Comparison of ENCODE assay signal across 1 cellular context in the genomic region with DNA sequence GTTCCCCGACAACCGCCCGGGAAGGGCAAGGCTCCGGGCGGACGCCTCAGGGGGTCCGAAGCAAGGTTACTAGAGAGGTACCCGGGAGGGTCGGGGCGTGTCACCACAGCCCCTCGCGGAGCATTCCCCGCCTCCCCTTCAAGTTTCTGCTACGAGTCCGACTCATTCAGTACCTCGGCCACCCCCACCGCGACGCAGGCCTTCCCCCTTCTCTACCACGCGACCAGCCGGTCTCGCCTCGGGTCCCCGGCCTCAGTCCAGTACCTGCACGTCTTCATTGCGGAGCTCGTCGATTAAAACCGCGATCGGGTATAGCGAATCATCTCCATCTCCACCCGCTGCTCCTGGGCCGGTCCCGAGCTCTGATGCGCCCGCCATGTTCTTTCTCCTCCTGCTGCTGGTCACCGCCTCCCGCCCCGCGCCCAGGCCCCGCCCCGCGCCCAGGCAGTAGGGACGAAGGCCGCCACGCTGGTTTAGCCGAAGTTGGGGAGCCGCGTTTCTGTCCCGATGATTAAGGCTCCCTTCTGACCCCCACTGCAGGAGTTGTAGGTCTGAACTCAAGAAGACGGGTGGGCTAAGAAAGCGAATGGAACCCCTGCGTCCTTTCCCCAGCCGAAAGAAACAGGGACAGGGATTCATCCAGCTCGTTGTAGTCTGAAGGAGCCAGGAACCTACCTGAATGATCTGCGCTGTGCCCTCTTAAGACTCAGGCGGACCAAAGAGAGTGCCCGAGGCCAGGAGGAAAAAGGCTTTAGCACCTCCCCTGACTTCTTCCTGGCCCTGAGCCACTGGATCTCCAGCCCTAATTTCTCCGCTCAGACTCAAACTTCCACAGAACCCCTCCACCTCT.
TF ChIP-seq lines count a peak whose summit lies in the region.

Gene PPP2R1B (minus strand): TSS at position 406 of the 850 bp plus-strand sequence. CDS start 28 bp downstream, at position 378.

TF ChIP-seq in HepG2, 621 proteins besides CTCF, POLR2A, EP300 and RAD21 (continued from another document):
- TF ChIP-seq, protein P1, sequence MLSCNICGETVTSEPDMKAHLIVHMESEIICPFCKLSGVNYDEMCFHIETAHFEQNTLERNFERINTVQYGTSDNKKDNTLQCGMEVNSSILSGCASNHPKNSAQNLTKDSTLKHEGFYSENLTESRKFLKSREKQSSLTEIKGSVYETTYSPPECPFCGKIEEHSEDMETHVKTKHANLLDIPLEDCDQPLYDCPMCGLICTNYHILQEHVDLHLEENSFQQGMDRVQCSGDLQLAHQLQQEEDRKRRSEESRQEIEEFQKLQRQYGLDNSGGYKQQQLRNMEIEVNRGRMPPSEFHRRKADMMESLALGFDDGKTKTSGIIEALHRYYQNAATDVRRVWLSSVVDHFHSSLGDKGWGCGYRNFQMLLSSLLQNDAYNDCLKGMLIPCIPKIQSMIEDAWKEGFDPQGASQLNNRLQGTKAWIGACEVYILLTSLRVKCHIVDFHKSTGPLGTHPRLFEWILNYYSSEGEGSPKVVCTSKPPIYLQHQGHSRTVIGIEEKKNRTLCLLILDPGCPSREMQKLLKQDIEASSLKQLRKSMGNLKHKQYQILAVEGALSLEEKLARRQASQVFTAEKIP (CRISPR knock-in tag; IDR thresholded peaks at IDR 0.05; ENCODE audit: borderline replicate concordance) = no peak
- TF ChIP-seq ZSCAN21 (CRISPR knock-in tag; IDR thresholded peaks at IDR 0.05; ENCODE audit: borderline replicate concordance) = no peak
- TF ChIP-seq ZNF891 (CRISPR knock-in tag; IDR thresholded peaks at IDR 0.05) = no peak
- TF ChIP-seq MED8 (CRISPR knock-in tag; IDR thresholded peaks at IDR 0.05; ENCODE audit: insufficient replicate concordance) = no peak
- TF ChIP-seq BCL3 (CRISPR knock-in tag; IDR thresholded peaks at IDR 0.05) = peak; percentile 72
- peak; percentile 42; the same call in 1 of the 2 replicates for TF ChIP-seq KDM5A (IDR thresholded peaks at IDR 0.05; ENCODE audit: borderline replicate concordance, low read length)
- TF ChIP-seq, protein P2, sequence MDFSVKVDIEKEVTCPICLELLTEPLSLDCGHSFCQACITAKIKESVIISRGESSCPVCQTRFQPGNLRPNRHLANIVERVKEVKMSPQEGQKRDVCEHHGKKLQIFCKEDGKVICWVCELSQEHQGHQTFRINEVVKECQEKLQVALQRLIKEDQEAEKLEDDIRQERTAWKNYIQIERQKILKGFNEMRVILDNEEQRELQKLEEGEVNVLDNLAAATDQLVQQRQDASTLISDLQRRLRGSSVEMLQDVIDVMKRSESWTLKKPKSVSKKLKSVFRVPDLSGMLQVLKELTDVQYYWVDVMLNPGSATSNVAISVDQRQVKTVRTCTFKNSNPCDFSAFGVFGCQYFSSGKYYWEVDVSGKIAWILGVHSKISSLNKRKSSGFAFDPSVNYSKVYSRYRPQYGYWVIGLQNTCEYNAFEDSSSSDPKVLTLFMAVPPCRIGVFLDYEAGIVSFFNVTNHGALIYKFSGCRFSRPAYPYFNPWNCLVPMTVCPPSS (IDR thresholded peaks at IDR 0.05) = no peak
- peak; percentile 87; the same call in 1 of the 2 replicates for TF ChIP-seq SAFB2 (CRISPR knock-in tag; IDR thresholded peaks at IDR 0.05; ENCODE audit: borderline replicate concordance, low read depth)
